ENCODE assay signal across 13 cellular contexts in genomic region chr7:112420236-112420945, GRCh38. TPM values are rescaled to one million over a fixed set of nuclear protein-coding genes. Genes with fewer than 3 reads are reported as not detected.
DNase-seq lines count a peak whose midpoint lies in the region; ATAC-seq, FAIRE-seq and TF ChIP-seq lines count a peak whose summit lies in the region.
"Had no signal": no experiment of that assay in that cellular context is flagged by ENCODE, and none has a peak within 500 bp of the region (broad histone marks: within the 10 kb centered on the region; RNA-seq: fewer than 3 reads in every experiment).

No MANE protein-coding gene starts in this region.

- no peaks in the 10 kb centered on the region for H3K36me3 ChIP-seq in stomach smooth muscle (ENCODE audit: control insufficient read depth in 2 of 2, insufficient read depth in 2 of 2, low read length in 2 of 2)
- H3K36me3 ChIP-seq in pancreas = no peaks in the 10 kb centered on the region

- intact Hi-C loops in pancreas (cut with DNase I) = no loop called here

- DNase-seq in NCI-H1417 (lab: John Stamatoyannopoulos, UW) = peak in 2 of 3 experiments; percentile 67 to 84
- DNase-seq in NCI-H1417 treated with DMSO at 0.1 percent for 48 hours (lab: John Stamatoyannopoulos, UW) = no peak
- DNase-seq in SW480 (ENCODE audit: low spot score) = peak; percentile 27
- DNase-seq in foreskin fibroblast = peak in 1 of 2 donors; percentile 61
- DNase-seq in stimulated activated CD4-positive, alpha-beta T cell treated with anti-CD3 and anti-CD28 coated beads, Interleukin-15, amount 100 ng/mL, for 24 hours = no peak
- DNase-seq in pancreas = no peak
- DNase-seq in middle frontal gyrus (ENCODE audit: extremely low spot score, low spot score) = no peak
- DNase-seq: activated T-cell treated with anti-CD3 and anti-CD28 coated beads for 4 hours; natural killer cell; NK-92 treated with Interleukin-12 subunit alpha and Interleukin-12 subunit beta, amount 100 ng/mL, for 24 hours; T-helper 9 cell; testis had no signal

- TF ChIP-seq CTCF in foreskin fibroblast (IDR thresholded peaks at IDR 0.05; ENCODE audit: low read depth, low read length) (no peak), pancreas (IDR thresholded peaks at IDR 0.05) (no peak)

- H3K4me3 ChIP-seq in foreskin fibroblast (ENCODE audit: low read depth in 1 of 2, low read length in 2 of 2) = peak overlapping the region; percentile 1 to 32
- peak overlapping the region; percentile 5 to 57 for H3K4me3 ChIP-seq in stomach smooth muscle (ENCODE audit: low read length in 2 of 2)
- no peak overlapping the region for H3K4me3 ChIP-seq in pancreas
- H3K4me3 ChIP-seq: testis had no signal

- no peaks in the 10 kb centered on the region for H3K27me3 ChIP-seq in stomach smooth muscle (ENCODE audit: control insufficient read depth in 1 of 2, insufficient read depth in 2 of 2, low read length in 2 of 2)
- H3K27me3 ChIP-seq in pancreas = no peaks in the 10 kb centered on the region
- H3K27me3 ChIP-seq: testis had no signal

- H3K27ac ChIP-seq in stomach smooth muscle (ENCODE audit: low read length) = no peak overlapping the region
- H3K27ac ChIP-seq in pancreas = no peak overlapping the region
- H3K27ac ChIP-seq: testis had no signal

- 77 to 87% methylated on average over 11 of the region's 11 CpGs for WGBS in pancreas, 2 donors

- no peak for FAIRE-seq in pancreas (lab: Jason Lieb, UNC)

- no peaks in the 10 kb centered on the region for H3K9me3 ChIP-seq in stomach smooth muscle (ENCODE audit: control insufficient read depth in 2 of 2, low read length in 2 of 2)
- H3K9me3 ChIP-seq in pancreas = no peaks in the 10 kb centered on the region
- H3K9me3 ChIP-seq: testis had no signal

- H3K9ac ChIP-seq in stomach smooth muscle (ENCODE audit: low read length in 2 of 2) = peak overlapping the region in 1 of 2 donors; percentile 42

- no peak for ATAC-seq in pancreas
- ATAC-seq: natural killer cell had no signal

- peaks cover 9% of the 10 kb centered on the region for H3K4me1 ChIP-seq in stomach smooth muscle (ENCODE audit: control insufficient read depth, insufficient read depth, low read length)
- peaks cover 7 to 20% (median 15%) of the 10 kb centered on the region in 3 donors for H3K4me1 ChIP-seq in pancreas

RNA-seq across cellular contexts. Expression of gene IFRD1, which starts 29.9 kb away (rescaled TPM):
- total RNA-seq in pancreas = 100 to 1,000 TPM in 2 of 6 donors, 10 to 100 TPM in 4; 44.7 to 141 (median 72.6) TPM
- polyA plus RNA-seq in pancreas = 100 to 1,000 TPM in 1 of 2 donors, 10 to 100 TPM in 1; 45.3 to 102 TPM

Comparison
In these comparisons a context has a peak if more than half of its experiments do, and no peak if none do; other contexts are left out.
1. DNase-seq: peak in NCI-H1417 (2 of 3) and SW480 (single experiment); none in NCI-H1417 treated with DMSO at 0.1 percent for 48 hours (single experiment), stimulated activated CD4-positive, alpha-beta T cell treated with anti-CD3 and anti-CD28 coated beads, Interleukin-15, amount 100 ng/mL, for 24 hours (single experiment), pancreas (0 of 6) and middle frontal gyrus (single experiment).
2. H3K4me3 ChIP-seq: peak in foreskin fibroblast (2 of 2) and stomach smooth muscle (2 of 2); none in pancreas (0 of 4).